25 cellular contexts compared by ENCODE assay signal in genomic region chr9:20492772-20493171, GRCh38.
"Had no signal": no experiment of that assay in that cellular context is flagged by ENCODE, and none has a peak within 500 bp of the region (broad histone marks: within the 10 kb centered on the region; RNA-seq: fewer than 3 reads in every experiment).

No MANE protein-coding gene starts in this region.

- ATAC-seq: effector memory CD8-positive, alpha-beta T cell; esophagus mucosa; foreskin keratinocyte; gastrocnemius medialis; gastroesophageal sphincter; heart left ventricle; heart right ventricle had no signal

- H3K27me3 ChIP-seq: colonic mucosa, dorsolateral prefrontal cortex, esophagus muscularis mucosa, esophagus squamous epithelium, foreskin keratinocyte, gastrocnemius medialis, gastroesophageal sphincter, heart left ventricle, heart right ventricle had no signal

- H3K27ac ChIP-seq: colonic mucosa, coronary artery, dorsolateral prefrontal cortex, epithelial cell of prostate, esophagus muscularis mucosa, esophagus squamous epithelium, foreskin keratinocyte, gastrocnemius medialis, gastroesophageal sphincter, heart left ventricle, heart right ventricle had no signal

- DNase-seq: colonic mucosa; cortex of kidney; dermis blood vessel endothelial cell; dorsolateral prefrontal cortex; effector CD4-positive, alpha-beta T cell; effector CD8-positive, alpha-beta T cell; effector memory CD4-positive, alpha-beta T cell; effector memory CD8-positive, alpha-beta T cell; endodermal cell; erythroblast; esophagus squamous epithelium; foreskin fibroblast; foreskin keratinocyte; foreskin melanocyte; gastrocnemius medialis; glutamatergic neuron; head of caudate nucleus; heart left ventricle; heart right ventricle had no signal

- FAIRE-seq: endothelial cell of umbilical vein had no signal

- H3K4me1 ChIP-seq: colonic mucosa had no signal

- H3K36me3 ChIP-seq: colonic mucosa, esophagus muscularis mucosa, esophagus squamous epithelium, gastrocnemius medialis, gastroesophageal sphincter, heart left ventricle, heart right ventricle had no signal

- H3K4me3 ChIP-seq: colonic mucosa, coronary artery, dorsolateral prefrontal cortex, esophagus muscularis mucosa, esophagus squamous epithelium, gastrocnemius medialis, gastroesophageal sphincter, heart left ventricle, heart right ventricle had no signal

- H3K9me3 ChIP-seq: colonic mucosa, esophagus muscularis mucosa, esophagus squamous epithelium, gastrocnemius medialis, gastroesophageal sphincter, heart left ventricle, heart right ventricle had no signal
